Comparison of ENCODE assay signal across 8 cellular contexts in genomic region chr14:20873370-20874177, GRCh38. TPM values are rescaled to one million over a fixed set of nuclear protein-coding genes. Genes with fewer than 3 reads are reported as not detected.
DNase-seq lines count a peak whose midpoint lies in the region; ATAC-seq and TF ChIP-seq lines count a peak whose summit lies in the region.

No MANE protein-coding gene starts in this region.

- no peaks in the 10 kb centered on the region for H3K9me2 ChIP-seq in SU-DHL-6 (replicated peaks; ENCODE audit: insufficient read depth, low read length)

- POLR2A ChIA-PET in activated naive CD8-positive, alpha-beta T cell treated with anti-CD3 and anti-CD28 coated beads, Interleukin-2, amount 10 ng/mL, durations not matched to agents 7 days and 5 days (lab: Charles Lee), result interaction anchor here (0.8 kb wide), 1 partner anchor 16 kb away, joined by 3 read pairs; no protein-coding TSS in a partner anchor

- H3K9me3 Mint-ChIP-seq in activated naive CD8-positive, alpha-beta T cell treated with anti-CD3 and anti-CD28 coated beads, Interleukin-2, amount 10 ng/mL, durations not matched to agents 7 days and 5 days, result peaks cover 2% of the 10 kb centered on the region

- no peaks in the 10 kb centered on the region for H3K36me3 Mint-ChIP-seq in activated naive CD8-positive, alpha-beta T cell treated with anti-CD3 and anti-CD28 coated beads, Interleukin-2, amount 10 ng/mL, durations not matched to agents 7 days and 5 days

- WGBS in right cardiac atrium, result 16% methylated on average over 26 of the region's 26 CpGs

- H3F3A ChIP-seq in SU-DHL-6 (ENCODE audit: insufficient read depth), result no peaks in the 10 kb centered on the region

- H3K9ac ChIP-seq in SU-DHL-6 (ENCODE audit: low read length), result no peak overlapping the region

- H3K27ac Mint-ChIP-seq in activated naive CD8-positive, alpha-beta T cell treated with anti-CD3 and anti-CD28 coated beads, Interleukin-2, amount 10 ng/mL, durations not matched to agents 7 days and 5 days, result no peak overlapping the region

- H3K4me1 ChIP-seq in right cardiac atrium (ENCODE audit: control insufficient read depth, insufficient read depth, low read length), result no peaks in the 10 kb centered on the region

- H3K36me3 ChIP-seq in SU-DHL-6 (ENCODE audit: low read length), result no peaks in the 10 kb centered on the region

- ATAC-seq in HG03342 (IDR thresholded peaks at IDR 0.05; ENCODE audit: unreplicated experiment) (peak; percentile 79), right cardiac atrium (peak; percentile 97 to 99), GM21717 (IDR thresholded peaks at IDR 0.05; ENCODE audit: unreplicated experiment) (no peak)
- ATAC-seq in activated naive CD8-positive, alpha-beta T cell treated with anti-CD3 and anti-CD28 coated beads, Interleukin-2, amount 10 ng/mL, durations not matched to agents 7 days and 5 days (ENCODE audit: low read depth), result peak; percentile 94

- H3K4me3 Mint-ChIP-seq in activated naive CD8-positive, alpha-beta T cell treated with anti-CD3 and anti-CD28 coated beads, Interleukin-2, amount 10 ng/mL, durations not matched to agents 7 days and 5 days, result peak overlapping the region; percentile 59

- no peaks in the 10 kb centered on the region for H3K79me2 ChIP-seq in SU-DHL-6 (ENCODE audit: insufficient read depth, low read length)

- no peak overlapping the region for H3K27ac ChIP-seq in SU-DHL-6 (ENCODE audit: low read depth, low read length)
- H3K27ac ChIP-seq in right cardiac atrium (ENCODE audit: low read length), result no peak overlapping the region

- H3K4me1 Mint-ChIP-seq in activated naive CD8-positive, alpha-beta T cell treated with anti-CD3 and anti-CD28 coated beads, Interleukin-2, amount 10 ng/mL, durations not matched to agents 7 days and 5 days, result peaks cover 12% of the 10 kb centered on the region

- H3K4me2 ChIP-seq in SU-DHL-6 (ENCODE audit: low read depth, low read length, poor library complexity, severe bottlenecking), result no peak overlapping the region

- intact Hi-C loops in right cardiac atrium (cut with DNase I), result loop anchor here in 1 of 4 donors (10.0 kb wide), 1 partner anchor 91 kb away; no protein-coding TSS in a partner anchor

- H4K20me1 ChIP-seq in SU-DHL-6 (ENCODE audit: low read depth, low read length), result no peaks in the 10 kb centered on the region

- TF ChIP-seq CTCF in SU-DHL-6 (IDR thresholded peaks at IDR 0.05; ENCODE audit: insufficient read depth, low read length, poor library complexity, severe bottlenecking), result peak; percentile 80

- H3K27me3 ChIP-seq in SU-DHL-6 (ENCODE audit: low read length), result no peaks in the 10 kb centered on the region
- no peaks in the 10 kb centered on the region for H3K27me3 ChIP-seq in right cardiac atrium (ENCODE audit: control insufficient read depth, insufficient read depth)

- H2AFZ ChIP-seq in SU-DHL-6 (ENCODE audit: low read depth, low read length, severe bottlenecking), result peak overlapping the region; percentile 16

- peaks cover 19% of the 10 kb centered on the region for H3K27me3 Mint-ChIP-seq in activated naive CD8-positive, alpha-beta T cell treated with anti-CD3 and anti-CD28 coated beads, Interleukin-2, amount 10 ng/mL, durations not matched to agents 7 days and 5 days

- H3K9me3 ChIP-seq in SU-DHL-6 (ENCODE audit: insufficient read depth, low read length) (no peaks in the 10 kb centered on the region), right cardiac atrium (ENCODE audit: control insufficient read depth, low read length) (no peaks in the 10 kb centered on the region)

- H3K4me3 ChIP-seq in SU-DHL-6 (ENCODE audit: insufficient read depth, low read length, poor library complexity, severe bottlenecking), result no peak overlapping the region
- peak overlapping the region; percentile 30 for H3K4me3 ChIP-seq in right cardiac atrium (ENCODE audit: low read length)

- DNase-seq in DMS53 (lab: John Stamatoyannopoulos, UW) (peak; percentile 9), DMS53 treated with DMSO at 0.1 percent for 48 hours (lab: John Stamatoyannopoulos, UW; ENCODE audit: unreplicated experiment) (no peak), right cardiac atrium (peak; percentile 91 to 96 (median 96)), retina (peak; percentile 80)
- peak; percentile 85 for DNase-seq in activated naive CD8-positive, alpha-beta T cell treated with anti-CD3 and anti-CD28 coated beads, Interleukin-2, amount 10 ng/mL, durations not matched to agents 7 days and 5 days

RNA-seq across cellular contexts. Expression of gene RNASE3, which starts 17.6 kb away (rescaled TPM):
- total RNA-seq in activated naive CD8-positive, alpha-beta T cell treated with anti-CD3 and anti-CD28 coated beads, Interleukin-2, amount 10 ng/mL, durations not matched to agents 7 days and 5 days, result not detected
- total RNA-seq in right cardiac atrium, result under 1 TPM in 1 of 4 donors, not detected in 3; 0.69 TPM
- 0.14 TPM for polyA plus RNA-seq in right cardiac atrium
